20 cellular contexts compared by ENCODE assay signal in genomic region chr12:22634883-22635282, GRCh38.
"Had no signal": no experiment of that assay in that cellular context is flagged by ENCODE, and none has a peak within 500 bp of the region (broad histone marks: within the 10 kb centered on the region; RNA-seq: fewer than 3 reads in every experiment).

No MANE protein-coding gene starts in this region.

- H3K27me3 ChIP-seq: ovary, suprapubic skin, transverse colon had no signal

- H3K9me3 ChIP-seq: ovary, psoas muscle, suprapubic skin, transverse colon had no signal

- H3K27ac Mint-ChIP-seq: stimulated activated naive CD8-positive, alpha-beta T cell treated with anti-CD3 and anti-CD28 coated beads, Interleukin-15, Interleukin-2, amounts not matched to agents 100 ng/mL and 50 ng/mL, for 24 hours; T-cell had no signal

- H3K4me3 ChIP-seq: coronary artery, ovary, psoas muscle, suprapubic skin, transverse colon had no signal

- ATAC-seq: activated CD4-positive, CD25-positive, alpha-beta regulatory T cell treated with anti-CD3 and anti-CD28 coated beads, Interleukin-2, amount 50 U/mL, for 24 hours; natural killer cell; psoas muscle; right cardiac atrium; T-cell had no signal

- H3K4me3 Mint-ChIP-seq: central memory CD8-positive, alpha-beta T cell; memory B cell; natural killer cell; stimulated activated naive CD8-positive, alpha-beta T cell treated with anti-CD3 and anti-CD28 coated beads, Interleukin-15, Interleukin-2, amounts not matched to agents 100 ng/mL and 50 ng/mL, for 24 hours had no signal

- H3K9me3 Mint-ChIP-seq: central memory CD8-positive, alpha-beta T cell; memory B cell; natural killer cell; stimulated activated naive CD8-positive, alpha-beta T cell treated with anti-CD3 and anti-CD28 coated beads, Interleukin-15, Interleukin-2, amounts not matched to agents 100 ng/mL and 50 ng/mL, for 24 hours; T-cell had no signal

- H3K27me3 Mint-ChIP-seq: brain; central memory CD8-positive, alpha-beta T cell; memory B cell; stimulated activated naive CD8-positive, alpha-beta T cell treated with anti-CD3 and anti-CD28 coated beads, Interleukin-15, Interleukin-2, amounts not matched to agents 100 ng/mL and 50 ng/mL, for 24 hours; T-cell had no signal

- H3K27ac ChIP-seq: coronary artery, ovary, psoas muscle, suprapubic skin, transverse colon had no signal

- DNase-seq: activated CD4-positive, alpha-beta T cell treated with anti-CD3 and anti-CD28 coated beads, Interleukin-2, amount 50 U/mL, for 1 hour; anterior cingulate cortex; erythroblast; head of caudate nucleus; left ventricle myocardium superior; natural killer cell; ovary; psoas muscle; right cardiac atrium; stimulated activated CD4-positive, alpha-beta T cell treated with anti-CD3 and anti-CD28 coated beads, Interleukin-2, amount 100 ng/mL, for 24 hours; T-cell; transverse colon had no signal

- H3K36me3 ChIP-seq: ovary had no signal

- FAIRE-seq: frontal cortex had no signal

- H3K36me3 Mint-ChIP-seq: natural killer cell had no signal
